Comparison of ENCODE assay signal across 18 cellular contexts in genomic region chr9:6495484-6495883, GRCh38.
DNase-seq lines count a peak whose midpoint lies in the region; ATAC-seq and TF ChIP-seq lines count a peak whose summit lies in the region.
"Had no signal": no experiment of that assay in that cellular context is flagged by ENCODE, and none has a peak within 500 bp of the region (broad histone marks: within the 10 kb centered on the region; RNA-seq: fewer than 3 reads in every experiment).

No MANE protein-coding gene starts in this region.

- no peak overlapping the region for H3K4me3 ChIP-seq in OCI-LY1 (ENCODE audit: low read depth, low read length, poor library complexity, severe bottlenecking)

- no peaks in the 10 kb centered on the region for H3F3A ChIP-seq in OCI-LY1 (ENCODE audit: insufficient read depth, low read length)

- no peaks in the 10 kb centered on the region for H3K27me3 ChIP-seq in OCI-LY1 (ENCODE audit: insufficient read depth, low read length)

- H3K4me3 Mint-ChIP-seq in activated T-cell treated with anti-CD3 and anti-CD28 coated beads, Interleukin-2, amount 50 U/mL, for 72 hours, result no peak overlapping the region
- no peak overlapping the region for H3K4me3 Mint-ChIP-seq in effector memory CD8-positive, alpha-beta T cell
- H3K4me3 Mint-ChIP-seq in osteocyte (ENCODE audit: unreplicated experiment), result no peak overlapping the region
- H3K4me3 Mint-ChIP-seq: activated T-helper 1 cell treated with anti-CD3 and anti-CD28 coated beads, Interleukin-12 subunit alpha, Interleukin-12 subunit beta, Interleukin-2, Interleukin-4 antibody, amounts not matched to agents 30 ng/mL and 10 ng/mL and 1 ng/mL, durations not matched to agents 14 hours and 24 hours and 36 hours; CD4-positive, CD25-positive, alpha-beta regulatory T cell; stimulated activated naive CD8-positive, alpha-beta T cell treated with anti-CD3 and anti-CD28 coated beads, Interleukin-15, amount 100 ng/mL, for 72 hours had no signal

- no peaks in the 10 kb centered on the region for H3K79me2 ChIP-seq in OCI-LY1 (ENCODE audit: insufficient read depth, low read length)

- no peak overlapping the region for H3K4me2 ChIP-seq in OCI-LY1 (ENCODE audit: low read length)

- TF ChIP-seq CTCF in OCI-LY1 (IDR thresholded peaks at IDR 0.05; ENCODE audit: low read length) (0 out of 2 replicates have a peak, but pooled peaks have one; percentile 10), osteocyte (IDR thresholded peaks at IDR 0.05) (peak; percentile 7), omental fat pad (IDR thresholded peaks at IDR 0.05) (no peak)

- peaks cover 2 to 12% of the 10 kb centered on the region in 2 donors for H3K36me3 Mint-ChIP-seq in activated T-cell treated with anti-CD3 and anti-CD28 coated beads, Interleukin-2, amount 50 U/mL, for 72 hours (ENCODE audit: insufficient read depth in 2 of 2)
- peaks cover 48% of the 10 kb centered on the region for H3K36me3 Mint-ChIP-seq in effector memory CD8-positive, alpha-beta T cell (ENCODE audit: insufficient read depth)
- H3K36me3 Mint-ChIP-seq in osteocyte (ENCODE audit: unreplicated experiment), result peaks cover 57% of the 10 kb centered on the region

- peak overlapping the region; percentile 27 for H3K27ac Mint-ChIP-seq in activated T-cell treated with anti-CD3 and anti-CD28 coated beads, Interleukin-2, amount 50 U/mL, for 72 hours
- H3K27ac Mint-ChIP-seq in effector memory CD8-positive, alpha-beta T cell, result peak overlapping the region; percentile 48 to 53
- H3K27ac Mint-ChIP-seq in osteocyte (ENCODE audit: unreplicated experiment), result no peak overlapping the region
- H3K27ac Mint-ChIP-seq: activated T-helper 1 cell treated with anti-CD3 and anti-CD28 coated beads, Interleukin-12 subunit alpha, Interleukin-12 subunit beta, Interleukin-2, Interleukin-4 antibody, amounts not matched to agents 30 ng/mL and 10 ng/mL and 1 ng/mL, durations not matched to agents 14 hours and 24 hours and 36 hours; stimulated activated naive CD8-positive, alpha-beta T cell treated with anti-CD3 and anti-CD28 coated beads, Interleukin-15, amount 100 ng/mL, for 72 hours had no signal

- no peaks in the 10 kb centered on the region for H4K20me1 ChIP-seq in OCI-LY1 (ENCODE audit: insufficient read depth, low read length)

- no peaks in the 10 kb centered on the region for H3K9me3 ChIP-seq in OCI-LY1 (ENCODE audit: low read length)

- peaks cover 81% of the 10 kb centered on the region for H3K36me3 ChIP-seq in OCI-LY1 (ENCODE audit: insufficient read depth, low read length)

- H3K27me3 Mint-ChIP-seq in activated T-cell treated with anti-CD3 and anti-CD28 coated beads, Interleukin-2, amount 50 U/mL, for 72 hours (ENCODE audit: low read depth), result no peaks in the 10 kb centered on the region
- no peaks in the 10 kb centered on the region for H3K27me3 Mint-ChIP-seq in effector memory CD8-positive, alpha-beta T cell
- H3K27me3 Mint-ChIP-seq in osteocyte (ENCODE audit: unreplicated experiment), result no peaks in the 10 kb centered on the region
- H3K27me3 Mint-ChIP-seq: CD4-positive, CD25-positive, alpha-beta regulatory T cell; stimulated activated naive CD8-positive, alpha-beta T cell treated with anti-CD3 and anti-CD28 coated beads, Interleukin-15, amount 100 ng/mL, for 72 hours had no signal

- peaks cover 9% of the 10 kb centered on the region for H3K4me1 Mint-ChIP-seq in activated T-cell treated with anti-CD3 and anti-CD28 coated beads, Interleukin-2, amount 50 U/mL, for 72 hours (ENCODE audit: low read depth)
- peaks cover 9 to 22% of the 10 kb centered on the region in 2 donors for H3K4me1 Mint-ChIP-seq in effector memory CD8-positive, alpha-beta T cell (ENCODE audit: low read depth in 2 of 2)
- H3K4me1 Mint-ChIP-seq in osteocyte (ENCODE audit: unreplicated experiment), result peaks cover 19% of the 10 kb centered on the region

- no peak for ATAC-seq in activated T-cell treated with anti-CD3 and anti-CD28 coated beads, Interleukin-2, amount 50 U/mL, for 72 hours (replicated peaks in 1 of 2)
- ATAC-seq in effector memory CD8-positive, alpha-beta T cell (replicated peaks), result no peak
- ATAC-seq in omental fat pad (ENCODE audit: low FRiP score), result no peak
- ATAC-seq: esophagus mucosa; stimulated activated naive CD8-positive, alpha-beta T cell treated with anti-CD3 and anti-CD28 coated beads, Interleukin-15, amount 100 ng/mL, for 72 hours had no signal

- no peaks in the 10 kb centered on the region for H3K4me1 ChIP-seq in OCI-LY1 (ENCODE audit: insufficient read depth, low read length, severe bottlenecking)

- H2AFZ ChIP-seq in OCI-LY1 (ENCODE audit: low read length), result no peak overlapping the region

- no peak overlapping the region for H3K9ac ChIP-seq in OCI-LY1 (ENCODE audit: low read length)

- no peak overlapping the region for H3K27ac ChIP-seq in OCI-LY1 (ENCODE audit: low read depth, low read length, poor library complexity, severe bottlenecking)

- no peaks in the 10 kb centered on the region for H3K9me2 ChIP-seq in OCI-LY1 (ENCODE audit: low read depth, low read length)

- no peak for DNase-seq in activated T-cell treated with anti-CD3 and anti-CD28 coated beads, Interleukin-2, amount 50 U/mL, for 72 hours
- DNase-seq in activated T-cell treated with anti-CD3 and anti-CD28 coated beads, Interleukin-2, amount 50 U/mL, for 48 hours, result no peak
- DNase-seq in effector memory CD8-positive, alpha-beta T cell, result no peak
- DNase-seq in osteocyte (ENCODE audit: extremely low spot score, unreplicated experiment), result no peak
- DNase-seq in activated CD4-positive, CD25-positive, alpha-beta regulatory T cell (lab: John Stamatoyannopoulos, UW), result no peak
- no peak for DNase-seq in omental fat pad (ENCODE audit: low spot score)
- no peak for DNase-seq in SKM-1 (lab: John Stamatoyannopoulos, UW; ENCODE audit: unreplicated experiment)
- DNase-seq: activated CD4-positive, alpha-beta T cell treated with anti-CD3 and anti-CD28 coated beads, Interleukin-2, amount 50 U/mL, for 1 hour; amniotic stem cell; CD4-positive, CD25-positive, alpha-beta regulatory T cell; glutamatergic neuron; NCI-H1930; NCI-H774; SHP77 treated with DMSO at 0.1 percent for 48 hours; stimulated activated naive CD8-positive, alpha-beta T cell treated with anti-CD3 and anti-CD28 coated beads, Interleukin-15, amount 100 ng/mL, for 72 hours had no signal

- H3K9me3 Mint-ChIP-seq in activated T-cell treated with anti-CD3 and anti-CD28 coated beads, Interleukin-2, amount 50 U/mL, for 72 hours, result no peaks in the 10 kb centered on the region
- no peaks in the 10 kb centered on the region for H3K9me3 Mint-ChIP-seq in effector memory CD8-positive, alpha-beta T cell
- no peaks in the 10 kb centered on the region for H3K9me3 Mint-ChIP-seq in osteocyte (ENCODE audit: unreplicated experiment)
- H3K9me3 Mint-ChIP-seq: activated T-helper 1 cell treated with anti-CD3 and anti-CD28 coated beads, Interleukin-12 subunit alpha, Interleukin-12 subunit beta, Interleukin-2, Interleukin-4 antibody, amounts not matched to agents 30 ng/mL and 10 ng/mL and 1 ng/mL, durations not matched to agents 14 hours and 24 hours and 36 hours; stimulated activated naive CD8-positive, alpha-beta T cell treated with anti-CD3 and anti-CD28 coated beads, Interleukin-15, amount 100 ng/mL, for 72 hours had no signal

Comparison
In these comparisons a context has a peak if more than half of its experiments do, and no peak if none do; other contexts are left out.
1. CTCF ChIP-seq: peak in OCI-LY1 (single experiment) and osteocyte (single experiment); none in omental fat pad (0 of 3).